8 cellular contexts compared by ENCODE assay signal in genomic region chr22:50599816-50600454, GRCh38. TPM values are rescaled to one million over a fixed set of nuclear protein-coding genes. Genes with fewer than 3 reads are reported as not detected.
DNase-seq lines count a peak whose midpoint lies in the region; ATAC-seq and TF ChIP-seq lines count a peak whose summit lies in the region.

No MANE protein-coding gene starts in this region.

- H3K27ac Mint-ChIP-seq in chondrocyte (ENCODE audit: unreplicated experiment) = no peak overlapping the region
- H3K27ac Mint-ChIP-seq in stimulated activated naive CD8-positive, alpha-beta T cell treated with anti-CD3 and anti-CD28 coated beads, Interleukin-15, amount 100 ng/mL, for 72 hours = no peak overlapping the region

- H3K36me3 Mint-ChIP-seq in chondrocyte (ENCODE audit: low read depth) = peaks cover 8% of the 10 kb centered on the region

- peak overlapping the region; percentile 37 for H3K4me3 Mint-ChIP-seq in chondrocyte (ENCODE audit: unreplicated experiment)
- H3K4me3 Mint-ChIP-seq in stimulated activated naive CD8-positive, alpha-beta T cell treated with anti-CD3 and anti-CD28 coated beads, Interleukin-15, amount 100 ng/mL, for 72 hours = peak overlapping the region; percentile 38 to 56

- H3K4me1 Mint-ChIP-seq in chondrocyte (ENCODE audit: low read depth) = peaks cover 9% of the 10 kb centered on the region
- peaks cover 24% of the 10 kb centered on the region for H3K4me1 Mint-ChIP-seq in stimulated activated naive CD8-positive, alpha-beta T cell treated with anti-CD3 and anti-CD28 coated beads, Interleukin-15, amount 100 ng/mL, for 72 hours

- peak; percentile 37 to 39 for DNase-seq in NOMO-1 (lab: John Stamatoyannopoulos, UW; ENCODE audit: unreplicated experiment in 2 of 2)
- DNase-seq in NOMO-1 treated with dmso at 0.1 percent for 144 hours (lab: John Stamatoyannopoulos, UW; ENCODE audit: unreplicated experiment) = no peak
- peak; percentile 66 for DNase-seq in activated CD4-positive, CD25-positive, alpha-beta regulatory T cell treated with anti-CD3 and anti-CD28 coated beads, Interleukin-2, amount 50 U/mL, for 72 hours
- no peak for DNase-seq in chondrocyte (ENCODE audit: low spot score)
- DNase-seq in lung microvascular endothelial cell (ENCODE audit: low read depth in 2 of 2) = peak; percentile 41 to 58
- peak; percentile 57 for DNase-seq in stimulated activated naive CD8-positive, alpha-beta T cell treated with anti-CD3 and anti-CD28 coated beads, Interleukin-15, amount 100 ng/mL, for 72 hours

- H3K9me3 Mint-ChIP-seq in chondrocyte (ENCODE audit: low read depth) = no peaks in the 10 kb centered on the region
- H3K9me3 Mint-ChIP-seq in stimulated activated naive CD8-positive, alpha-beta T cell treated with anti-CD3 and anti-CD28 coated beads, Interleukin-15, amount 100 ng/mL, for 72 hours = no peaks in the 10 kb centered on the region

- H3K27me3 Mint-ChIP-seq in chondrocyte (ENCODE audit: low read depth) = no peaks in the 10 kb centered on the region
- peaks cover 42% of the 10 kb centered on the region for H3K27me3 Mint-ChIP-seq in stimulated activated naive CD8-positive, alpha-beta T cell treated with anti-CD3 and anti-CD28 coated beads, Interleukin-15, amount 100 ng/mL, for 72 hours

- ATAC-seq in stimulated activated naive CD8-positive, alpha-beta T cell treated with anti-CD3 and anti-CD28 coated beads, Interleukin-15, amount 100 ng/mL, for 72 hours = peak; percentile 76
- no peak for ATAC-seq in GM18867 (IDR thresholded peaks at IDR 0.05; ENCODE audit: unreplicated experiment)
- ATAC-seq in GM19467 (IDR thresholded peaks at IDR 0.05; ENCODE audit: unreplicated experiment) = no peak

- TF ChIP-seq CTCF in chondrocyte (IDR thresholded peaks at IDR 0.05) = no peak

RNA-seq across cellular contexts. Expression of gene MAPK8IP2, which starts 0.7 kb away (rescaled TPM):
- total RNA-seq in chondrocyte (3.0 to 4.3 TPM (median 4.1 TPM) in 3 replicates), lung microvascular endothelial cell (0.20 and 0.22 TPM in 2 replicates)

RNA-seq across cellular contexts. Expression of gene CHKB, which starts 17.3 kb away (rescaled TPM):
- 47.4 to 64.5 TPM (median 47.9 TPM) in 3 replicates for total RNA-seq in chondrocyte
- total RNA-seq in lung microvascular endothelial cell = 20.5 and 25.4 TPM in 2 replicates

RNA-seq across cellular contexts. Expression of gene CPT1B, which starts 21.7 kb away (rescaled TPM):
- 33.9 to 42.6 TPM (median 34.7 TPM) in 3 replicates for total RNA-seq in chondrocyte
- 1.5 and 5.2 TPM in 2 replicates for total RNA-seq in lung microvascular endothelial cell

RNA-seq across cellular contexts. Expression of gene ARSA, which starts 28.0 kb away (rescaled TPM):
- total RNA-seq in chondrocyte = 37.6 to 39.8 TPM (median 39.3 TPM) in 3 replicates
- 8.7 and 11.3 TPM in 2 replicates for total RNA-seq in lung microvascular endothelial cell

RNA-seq across cellular contexts. Expression of gene SYCE3, which starts 37.2 kb away (rescaled TPM):
- total RNA-seq in chondrocyte = not detected in 3 replicates
- total RNA-seq in lung microvascular endothelial cell = not detected in 2 replicates

Comparison
In these comparisons a context has a peak if more than half of its experiments do, and no peak if none do; other contexts are left out.
1. DNase-seq: peak in NOMO-1 (2 of 2), activated CD4-positive, CD25-positive, alpha-beta regulatory T cell treated with anti-CD3 and anti-CD28 coated beads, Interleukin-2, amount 50 U/mL, for 72 hours (single experiment), lung microvascular endothelial cell (2 of 2) and stimulated activated naive CD8-positive, alpha-beta T cell treated with anti-CD3 and anti-CD28 coated beads, Interleukin-15, amount 100 ng/mL, for 72 hours (2 of 2); none in NOMO-1 treated with dmso at 0.1 percent for 144 hours (single experiment) and chondrocyte (single experiment).